ENCODE assay signal across 14 cellular contexts in the genomic region with DNA sequence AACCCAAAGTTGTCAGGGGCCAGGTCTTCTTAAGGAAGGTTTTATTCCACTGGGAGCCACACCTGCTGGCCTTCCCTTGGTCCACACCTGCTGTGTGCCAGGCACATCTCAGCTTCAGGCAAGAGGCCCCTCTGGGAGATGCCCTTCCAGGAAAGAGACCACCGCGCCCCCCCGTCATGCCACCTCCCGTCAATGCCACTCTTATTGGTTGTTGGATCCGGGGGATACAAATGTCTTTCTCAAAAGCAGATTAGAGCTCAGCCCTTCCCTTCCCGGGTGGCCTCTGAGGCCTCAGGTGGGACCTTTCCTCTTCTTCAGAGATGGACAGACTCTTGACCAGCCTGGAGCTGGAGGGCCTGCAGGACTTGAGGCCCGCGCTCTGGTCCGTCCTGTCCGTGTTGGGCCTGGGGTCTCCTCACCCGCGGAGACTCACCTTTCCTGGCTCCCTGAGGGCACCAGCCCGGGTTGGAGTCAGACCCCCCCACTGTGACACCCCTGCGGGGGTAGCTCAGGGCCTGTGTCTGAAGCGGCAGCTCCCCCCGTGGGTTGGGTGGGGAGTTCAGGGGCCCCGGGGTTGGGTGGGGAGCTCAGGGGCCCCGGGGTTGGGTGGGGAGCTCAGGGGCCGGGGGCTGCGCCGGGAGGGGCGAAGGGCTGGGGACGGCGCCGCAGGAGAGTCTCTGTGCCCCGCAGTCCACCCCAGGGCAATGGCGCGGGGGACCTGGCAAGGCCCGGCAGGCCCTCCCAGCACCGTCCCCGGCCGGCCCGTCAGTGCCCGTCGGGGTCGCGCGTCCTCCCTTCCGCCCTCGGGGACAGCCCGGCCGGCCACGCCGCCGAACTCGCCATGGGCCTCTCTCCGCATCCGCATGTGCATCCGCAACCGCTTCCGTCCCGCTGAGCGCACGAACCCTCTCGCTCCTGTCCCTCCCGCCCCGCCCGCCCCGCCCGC. TPM values are rescaled to one million over a fixed set of nuclear protein-coding genes. Genes with fewer than 3 reads are reported as not detected.
DNase-seq lines count a peak whose midpoint lies in the region; ATAC-seq and TF ChIP-seq lines count a peak whose summit lies in the region.
"Had no signal": no experiment of that assay in that cellular context is flagged by ENCODE, and none has a peak within 500 bp of the region (broad histone marks: within the 10 kb centered on the region; RNA-seq: fewer than 3 reads in every experiment).

No MANE protein-coding gene starts in this region.

- no peak for TF ChIP-seq POLR2A in adrenal gland (IDR thresholded peaks at IDR 0.05)

- H3K36me3 ChIP-seq in BLaER1 treated with 17β-estradiol and CSF1 and Interleukin-3, amounts not matched to agents 10 nM and 100 nM = no peaks in the 10 kb centered on the region
- no peaks in the 10 kb centered on the region for H3K36me3 ChIP-seq in adrenal gland (replicated peaks in 1 of 2)

- H3K4me3 Mint-ChIP-seq in activated CD4-positive, alpha-beta memory T cell treated with anti-CD3 and anti-CD28 coated beads, Interleukin-2, amount 10 ng/mL, durations not matched to agents 7 days and 5 days = peak overlapping the region; percentile 39

- peaks cover 68% of the 10 kb centered on the region for H3K27me3 Mint-ChIP-seq in activated CD4-positive, alpha-beta memory T cell treated with anti-CD3 and anti-CD28 coated beads, Interleukin-2, amount 10 ng/mL, durations not matched to agents 7 days and 5 days

- WGBS in adrenal gland, 4 donors = 24 to 43% (median 24%) methylated on average over 9 to 57 of the region's 60 CpGs

- H3K27ac Mint-ChIP-seq in activated CD4-positive, alpha-beta memory T cell treated with anti-CD3 and anti-CD28 coated beads, Interleukin-2, amount 10 ng/mL, durations not matched to agents 7 days and 5 days = no peak overlapping the region
- H3K27ac Mint-ChIP-seq: CD4-positive, alpha-beta T cell; T-helper 1 cell treated with Interleukin-12 subunit alpha and Interleukin-12 subunit beta and Interleukin-4 antibody, amounts not matched to agents 30 μg/mL and 1 μg/mL, for 36 hours had no signal

- intact Hi-C loops in adrenal gland (cut with DNase I) = no loop called here

- no peak overlapping the region for H3K9ac ChIP-seq in BLaER1 treated with 17β-estradiol and CSF1 and Interleukin-3, amounts not matched to agents 10 nM and 100 nM
- H3K9ac ChIP-seq: GM23248 had no signal

- H3K4me2 ChIP-seq in BLaER1 treated with 17β-estradiol and CSF1 and Interleukin-3, amounts not matched to agents 10 nM and 100 nM = peak overlapping the region in 10 of 11 experiments; percentile 32 to 65 (median 50); a peak in 16 of 22 replicates

- H3K27ac ChIP-seq in BLaER1 treated with 17β-estradiol and CSF1 and Interleukin-3, amounts not matched to agents 10 nM and 100 nM = no peak overlapping the region
- no peak overlapping the region for H3K27ac ChIP-seq in adrenal gland
- H3K27ac ChIP-seq: GM23248 had no signal

- peaks cover 42% of the 10 kb centered on the region for H3K4me1 Mint-ChIP-seq in activated CD4-positive, alpha-beta memory T cell treated with anti-CD3 and anti-CD28 coated beads, Interleukin-2, amount 10 ng/mL, durations not matched to agents 7 days and 5 days

- CTCF ChIA-PET in activated CD4-positive, alpha-beta memory T cell treated with anti-CD3 and anti-CD28 coated beads, Interleukin-2, amount 10 ng/mL, durations not matched to agents 7 days and 5 days (lab: Charles Lee) = no interaction called here

- H3K9me3 Mint-ChIP-seq in activated CD4-positive, alpha-beta memory T cell treated with anti-CD3 and anti-CD28 coated beads, Interleukin-2, amount 10 ng/mL, durations not matched to agents 7 days and 5 days = no peaks in the 10 kb centered on the region
- H3K9me3 Mint-ChIP-seq: CD4-positive, alpha-beta T cell; T-helper 1 cell treated with Interleukin-12 subunit alpha and Interleukin-12 subunit beta and Interleukin-4 antibody, amounts not matched to agents 30 μg/mL and 1 μg/mL, for 36 hours had no signal

- DNase-seq in GM10266 (ENCODE audit: extremely low spot score) = peak; percentile 79
- DNase-seq in activated CD4-positive, alpha-beta memory T cell treated with anti-CD3 and anti-CD28 coated beads, Interleukin-2, amount 10 ng/mL, durations not matched to agents 7 days and 5 days = peak; percentile 72
- DNase-seq in iPS-NIHi7 (ENCODE audit: extremely low spot score) = peak; percentile 56
- no peak for DNase-seq in omental fat pad (ENCODE audit: low spot score)
- DNase-seq in NCI-H2227 treated with DMSO at 0.1 percent for 48 hours (lab: John Stamatoyannopoulos, UW) = no peak
- DNase-seq in DMS153 treated with DMSO at 0.1 percent for 48 hours (lab: John Stamatoyannopoulos, UW; ENCODE audit: unreplicated experiment) = no peak
- no peak for DNase-seq in adrenal gland
- DNase-seq: activated CD8-positive, alpha-beta memory T cell treated with anti-CD3 and anti-CD28 coated beads, Interleukin-2, amount 50 U/mL, for 48 hours; CD4-positive, alpha-beta T cell; GM23248; NCI-H187; retina had no signal

- H3K9me3 ChIP-seq in BLaER1 treated with 17β-estradiol and CSF1 and Interleukin-3, amounts not matched to agents 10 nM and 100 nM (replicated peaks in 1 of 11) = no peaks in the 10 kb centered on the region
- H3K9me3 ChIP-seq in adrenal gland (replicated peaks in 1 of 3) = no peaks in the 10 kb centered on the region

- no peaks in the 10 kb centered on the region for H3K36me3 Mint-ChIP-seq in activated CD4-positive, alpha-beta memory T cell treated with anti-CD3 and anti-CD28 coated beads, Interleukin-2, amount 10 ng/mL, durations not matched to agents 7 days and 5 days (ENCODE audit: low read depth)

- H4K20me1 ChIP-seq in BLaER1 treated with 17β-estradiol and CSF1 and Interleukin-3, amounts not matched to agents 10 nM and 100 nM = peaks cover 22 to 85% (median 49%) of the 10 kb centered on the region in 11 experiments; a peak in 21 of 22 replicates

- H3K4me3 ChIP-seq in BLaER1 treated with 17β-estradiol and CSF1 and Interleukin-3, amounts not matched to agents 10 nM and 100 nM = no peak overlapping the region
- H3K4me3 ChIP-seq in adrenal gland = no peak overlapping the region
- H3K4me3 ChIP-seq: GM23248 had no signal

- TF ChIP-seq CTCF in GM10266 (IDR thresholded peaks at IDR 0.05; ENCODE audit: control insufficient read depth, insufficient read depth, low read depth, missing control alignments) (no peak), omental fat pad (IDR thresholded peaks at IDR 0.05) (no peak), adrenal gland (IDR thresholded peaks at IDR 0.05) (no peak)

- H3K4me1 ChIP-seq in BLaER1 treated with 17β-estradiol and CSF1 and Interleukin-3, amounts not matched to agents 10 nM and 100 nM = peaks cover 47 to 60% (median 57%) of the 10 kb centered on the region in 10 experiments
- peaks cover 0 to 13% of the 10 kb centered on the region in 2 donors for H3K4me1 ChIP-seq in adrenal gland (replicated peaks in 1 of 2)

- peaks cover 91 to 100% (median 100%) of the 10 kb centered on the region in 11 experiments for H3K27me3 ChIP-seq in BLaER1 treated with 17β-estradiol and CSF1 and Interleukin-3, amounts not matched to agents 10 nM and 100 nM
- peaks cover 82% of the 10 kb centered on the region for H3K27me3 ChIP-seq in adrenal gland

- POLR2A ChIA-PET in activated CD4-positive, alpha-beta memory T cell treated with anti-CD3 and anti-CD28 coated beads, Interleukin-2, amount 10 ng/mL, durations not matched to agents 7 days and 5 days (lab: Charles Lee) = interaction anchor here (0.8 to 1.4 kb wide), 3 partner anchors 16 to 310 kb away, joined by 3 to 4 read pairs (median 3); a partner anchor contains a TSS

- ATAC-seq in omental fat pad (ENCODE audit: low FRiP score) = no peak

RNA-seq across cellular contexts. Expression of a gene that starts 3.7 kb away (rescaled TPM):
- 1 to 10 TPM; 1.2 to 1.6 TPM for total RNA-seq in activated CD4-positive, alpha-beta memory T cell treated with anti-CD3 and anti-CD28 coated beads, Interleukin-2, amount 10 ng/mL, durations not matched to agents 7 days and 5 days
- total RNA-seq in omental fat pad (1 to 10 TPM; 1.0 to 4.3 (median 1.7) TPM), adrenal gland (1 to 10 TPM; 1.4 to 5.5 (median 2.5) TPM)
- under 1 TPM; 0.88 to 0.94 (median 0.90) TPM for polyA plus RNA-seq in adrenal gland

Comparison
In these comparisons a context has a peak if more than half of its experiments do, and no peak if none do; other contexts are left out.
1. DNase-seq: peak in GM10266 (single experiment), activated CD4-positive, alpha-beta memory T cell treated with anti-CD3 and anti-CD28 coated beads, Interleukin-2, amount 10 ng/mL, durations not matched to agents 7 days and 5 days (single experiment) and iPS-NIHi7 (single experiment); none in omental fat pad (single experiment), NCI-H2227 treated with DMSO at 0.1 percent for 48 hours (single experiment), DMS153 treated with DMSO at 0.1 percent for 48 hours (single experiment) and adrenal gland (0 of 7).